10 cellular contexts compared by ENCODE assay signal in the genomic region with DNA sequence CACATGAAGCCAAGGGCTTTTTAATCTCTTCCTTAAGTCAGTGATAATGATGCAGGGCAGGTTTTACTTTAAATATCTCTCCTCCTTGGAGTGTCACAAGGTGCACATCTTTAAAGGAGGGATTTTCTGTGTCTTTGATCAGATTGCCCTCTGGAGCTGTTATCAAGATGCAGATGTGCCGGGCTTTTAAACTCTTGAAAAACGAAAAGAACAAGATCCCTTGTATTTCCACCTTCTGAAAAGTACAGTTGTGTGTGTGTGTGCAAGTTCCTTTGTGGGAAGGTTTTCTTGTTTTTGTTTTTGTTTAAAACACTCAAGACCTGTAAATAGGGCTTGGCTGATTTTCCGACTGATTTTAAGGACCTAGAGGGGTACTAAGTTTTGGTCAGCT. TPM values are rescaled to one million over a fixed set of nuclear protein-coding genes. Genes with fewer than 3 reads are reported as not detected.
A peak's percentile ranks its signal among the peaks of the same experiment; 100 is the strongest.
DNase-seq lines count a peak whose midpoint lies in the region; ATAC-seq and TF ChIP-seq lines count a peak whose summit lies in the region.
"Had no signal": no experiment of that assay in that cellular context is flagged by ENCODE, and none has a peak within 500 bp of the region (broad histone marks: within the 10 kb centered on the region; RNA-seq: fewer than 3 reads in every experiment).

No MANE protein-coding gene starts in this region.

- peak overlapping the region; percentile 60 for H3K4me3 Mint-ChIP-seq in natural killer cell

- H3K27ac Mint-ChIP-seq in natural killer cell: no peak overlapping the region

- H3K4me1 Mint-ChIP-seq in natural killer cell: peaks cover 15 to 16% of the 10 kb centered on the region in 2 donors

- no peaks in the 10 kb centered on the region for H3K27me3 ChIP-seq in right atrium auricular region
- H3K27me3 ChIP-seq in duodenal mucosa (ENCODE audit: control insufficient read depth in 1 of 2, insufficient read depth in 2 of 2, low read length in 2 of 2): peaks cover 30 to 39% of the 10 kb centered on the region in 2 donors

- H3K4me1 ChIP-seq in right atrium auricular region: peaks cover 0 to 23% of the 10 kb centered on the region in 2 donors
- peaks cover 0 to 6% of the 10 kb centered on the region in 2 donors for H3K4me1 ChIP-seq in duodenal mucosa (ENCODE audit: control insufficient read depth in 1 of 2, insufficient read depth in 2 of 2, low read length in 2 of 2)

- H3K27ac ChIP-seq in right atrium auricular region (peak overlapping the region; percentile 93 to 96), duodenal mucosa (ENCODE audit: low read depth, low read length) (no peak overlapping the region)

- peaks cover 20% of the 10 kb centered on the region for H3K36me3 Mint-ChIP-seq in natural killer cell

- TF ChIP-seq CTCF in right atrium auricular region (IDR thresholded peaks at IDR 0.05) (no peak), natural killer cell (IDR thresholded peaks at IDR 0.05) (no peak)

- no peak for ATAC-seq in left ventricle myocardium superior
- no peak for ATAC-seq in natural killer cell
- ATAC-seq in GM21367 (IDR thresholded peaks at IDR 0.05; ENCODE audit: unreplicated experiment): no peak
- ATAC-seq in HG03045 (IDR thresholded peaks at IDR 0.05; ENCODE audit: unreplicated experiment): no peak

- H3K9me3 ChIP-seq in right atrium auricular region (peaks cover 0 to 12% of the 10 kb centered on the region in 2 donors), duodenal mucosa (ENCODE audit: control insufficient read depth in 1 of 2, low read length in 2 of 2) (no peaks in the 10 kb centered on the region)

- intact Hi-C loops in left ventricle myocardium superior (cut with micrococcal nuclease) (no loop called here), natural killer cell (cut with micrococcal nuclease) (no loop called here)

- peaks cover 4% of the 10 kb centered on the region in 2 donors for H3K9me3 Mint-ChIP-seq in natural killer cell

- H3K4me3 ChIP-seq in right atrium auricular region (peak overlapping the region; percentile 75 to 89), duodenal mucosa (ENCODE audit: low read depth in 1 of 2, low read length in 2 of 2) (peak overlapping the region; percentile 61 to 71)

- H3K36me3 ChIP-seq in right atrium auricular region: no peaks in the 10 kb centered on the region
- no peaks in the 10 kb centered on the region for H3K36me3 ChIP-seq in duodenal mucosa (ENCODE audit: control insufficient read depth in 1 of 2, insufficient read depth in 2 of 2, low read length in 2 of 2)

- peaks cover 48 to 52% of the 10 kb centered on the region in 2 donors for H3K27me3 Mint-ChIP-seq in natural killer cell (ENCODE audit: low read depth in 2 of 2)

- no peak overlapping the region for H3K9ac ChIP-seq in duodenal mucosa (ENCODE audit: low read depth in 1 of 2, low read length in 2 of 2)

- DNase-seq in right atrium auricular region (ENCODE audit: low spot score) (no peak), left ventricle myocardium superior (no peak), natural killer cell (no peak), NCI-H1694 treated with DMSO at 0.1 percent for 48 hours (lab: John Stamatoyannopoulos, UW) (no peak), NCI-H2029 (lab: John Stamatoyannopoulos, UW) (no peak)
- DNase-seq: NCI-H226 had no signal

RNA-seq across cellular contexts. Expression of gene MARK1, which starts 1.6 kb away (rescaled TPM):
- total RNA-seq in right atrium auricular region: 10 to 100 TPM; 12.5 to 20.0 TPM
- 16.6 TPM for total RNA-seq in left ventricle myocardium superior
- under 1 TPM in 1 of 3 donors, not detected in 2; 0.13 TPM for total RNA-seq in natural killer cell
- total RNA-seq: activated CD8-positive, alpha-beta memory T cell treated with anti-CD3 and anti-CD28 coated beads for 36 hours had no signal

Comparison
In these comparisons a context has a peak if more than half of its experiments do, and no peak if none do; other contexts are left out.
1. RNA of gene MARK1, which starts 1.6 kb away (total RNA-seq): 12.5 to 20.0 TPM in right atrium auricular region and 16.6 TPM in left ventricle myocardium superior (single experiment); 0.13 TPM in natural killer cell; every median in the first group is over 10 times any median in the second.